In genomic region chr12:50105913-50106450, GRCh38 we compare ENCODE assay signal across 16 cellular contexts. TPM values are rescaled to one million over a fixed set of nuclear protein-coding genes. Genes with fewer than 3 reads are reported as not detected.
"Had no signal": no experiment of that assay in that cellular context is flagged by ENCODE, and none has a peak within 500 bp of the region (broad histone marks: within the 10 kb centered on the region; RNA-seq: fewer than 3 reads in every experiment).

No MANE protein-coding gene starts in this region.

- FAIRE-seq: astrocyte, colon, endometrium had no signal

- ATAC-seq: activated naive CD8-positive, alpha-beta T cell treated with anti-CD3 and anti-CD28 coated beads, Interleukin-2, amount 50 U/mL, for 24 hours; esophagus mucosa; left ventricle myocardium superior; natural killer cell treated with Interleukin-12 subunit alpha and Interleukin-12 subunit beta and Interleukin-15 and Interleukin-18, amount 100 ng/mL, for 72 hours had no signal

- DNase-seq: activated CD4-positive, alpha-beta T cell treated with anti-CD3 and anti-CD28 coated beads, Interleukin-2, amount 50 U/mL, for 1 hour; activated CD8-positive, alpha-beta memory T cell treated with anti-CD3 and anti-CD28 coated beads for 24 hours; activated naive CD4-positive, alpha-beta T cell treated with Interleukin-2 at 50 U/mL for 16 hours; activated naive CD8-positive, alpha-beta T cell treated with anti-CD3 and anti-CD28 coated beads, Interleukin-2, amount 50 U/mL, for 24 hours; left ventricle myocardium superior; stimulated activated naive CD4-positive, alpha-beta T cell; SW 1271 had no signal

- H3K4me3 ChIP-seq: SJSA1, tibial nerve had no signal

- H3K27me3 ChIP-seq: SJSA1, tibial nerve had no signal

- H3K27ac ChIP-seq: SJSA1 had no signal

- H3K9me3 ChIP-seq: SJSA1, tibial nerve had no signal

RNA-seq across cellular contexts. Expression of gene GPD1, which starts 2.2 kb away (rescaled TPM):
- total RNA-seq: glomerular endothelial cell, pulmonary artery endothelial cell, SJSA1 had no signal
